Comparison of ENCODE assay signal across 8 cellular contexts in the genomic region with DNA sequence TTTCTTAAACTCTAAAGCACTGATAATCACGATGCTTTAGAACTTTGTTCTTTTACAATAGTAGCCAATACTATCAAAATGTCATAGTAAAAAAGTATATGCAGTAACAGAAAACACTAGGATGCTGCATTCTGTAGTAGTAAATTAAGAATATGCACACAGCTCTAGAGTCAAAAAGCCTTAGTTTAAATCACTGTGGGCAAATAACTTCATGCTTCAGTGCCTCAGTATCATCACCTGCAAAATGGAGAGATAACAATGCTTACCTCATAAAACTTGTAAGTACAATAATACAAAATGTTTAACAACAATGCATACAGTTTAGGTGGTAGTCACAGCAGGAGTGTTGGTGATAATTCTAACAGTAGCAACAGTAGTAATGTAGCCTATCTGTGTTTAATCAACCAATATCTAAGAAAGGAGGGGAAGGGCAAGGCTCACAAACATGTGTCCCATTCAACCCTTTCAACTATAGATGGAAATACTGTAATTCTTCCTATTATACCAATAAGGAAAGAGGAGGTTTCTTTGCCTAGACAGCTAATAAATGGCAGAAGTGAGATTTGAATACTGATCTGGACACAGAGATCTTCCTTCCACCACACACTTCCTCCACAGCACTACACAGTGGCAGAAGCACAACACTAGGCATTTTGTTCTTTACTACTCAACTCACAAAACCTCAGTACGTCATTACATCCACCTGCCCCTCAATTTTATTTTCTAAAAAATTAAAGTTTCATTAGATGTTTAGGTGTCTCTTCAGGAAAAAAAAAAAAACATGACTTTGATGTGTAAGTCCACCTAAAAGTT. TPM values are rescaled to one million over a fixed set of nuclear protein-coding genes. Genes with fewer than 3 reads are reported as not detected.
DNase-seq lines count a peak whose midpoint lies in the region; ATAC-seq and TF ChIP-seq lines count a peak whose summit lies in the region.

No MANE protein-coding gene starts in this region.

- no peaks in the 10 kb centered on the region for H3K27me3 ChIP-seq in CD4-positive, alpha-beta T cell (ENCODE audit: control insufficient read depth, insufficient read depth, low read length)

- no peak overlapping the region for H3K4me3 Mint-ChIP-seq in CD4-positive, alpha-beta T cell
- H3K4me3 Mint-ChIP-seq in activated T-helper 1 cell treated with anti-CD3 and anti-CD28 coated beads, Interleukin-12 subunit alpha, Interleukin-12 subunit beta, Interleukin-2, Interleukin-4 antibody, amounts not matched to agents 30 ng/mL and 10 ng/mL and 1 ng/mL, durations not matched to agents 14 hours and 24 hours and 36 hours: peak overlapping the region; percentile 37

- CTCF ChIA-PET in CD4-positive, alpha-beta T cell (lab: Charles Lee): interaction anchor here (0.7 to 2.3 kb wide), 3 partner anchors 9 to 16 kb away, joined by 3 to 9 read pairs (median 5); no protein-coding TSS in a partner anchor

- POLR2A ChIA-PET in CD4-positive, alpha-beta T cell (lab: Charles Lee): no interaction called here

- no peaks in the 10 kb centered on the region for H3K9me3 Mint-ChIP-seq in CD4-positive, alpha-beta T cell
- H3K9me3 Mint-ChIP-seq in activated T-helper 1 cell treated with anti-CD3 and anti-CD28 coated beads, Interleukin-12 subunit alpha, Interleukin-12 subunit beta, Interleukin-2, Interleukin-4 antibody, amounts not matched to agents 30 ng/mL and 10 ng/mL and 1 ng/mL, durations not matched to agents 14 hours and 24 hours and 36 hours: no peaks in the 10 kb centered on the region

- no peak for ATAC-seq in CD4-positive, alpha-beta T cell (ENCODE audit: poor library complexity)
- ATAC-seq in GM19397 (IDR thresholded peaks at IDR 0.05; ENCODE audit: unreplicated experiment) (peak; percentile 33), HG03280 (IDR thresholded peaks at IDR 0.05; ENCODE audit: unreplicated experiment) (peak; percentile 34), HG02763 (IDR thresholded peaks at IDR 0.05; ENCODE audit: unreplicated experiment) (no peak)

- peaks cover 48% of the 10 kb centered on the region for H3K4me1 Mint-ChIP-seq in CD4-positive, alpha-beta T cell (ENCODE audit: low read depth)
- peaks cover 17% of the 10 kb centered on the region for H3K4me1 Mint-ChIP-seq in activated T-helper 1 cell treated with anti-CD3 and anti-CD28 coated beads, Interleukin-12 subunit alpha, Interleukin-12 subunit beta, Interleukin-2, Interleukin-4 antibody, amounts not matched to agents 30 ng/mL and 10 ng/mL and 1 ng/mL, durations not matched to agents 14 hours and 24 hours and 36 hours (ENCODE audit: low read depth)

- H3K27me3 Mint-ChIP-seq in CD4-positive, alpha-beta T cell: no peaks in the 10 kb centered on the region
- H3K27me3 Mint-ChIP-seq in activated T-helper 1 cell treated with anti-CD3 and anti-CD28 coated beads, Interleukin-12 subunit alpha, Interleukin-12 subunit beta, Interleukin-2, Interleukin-4 antibody, amounts not matched to agents 30 ng/mL and 10 ng/mL and 1 ng/mL, durations not matched to agents 14 hours and 24 hours and 36 hours (ENCODE audit: insufficient read depth): no peaks in the 10 kb centered on the region

- H3K9me3 ChIP-seq in CD4-positive, alpha-beta T cell (ENCODE audit: control insufficient read depth, low read length): no peaks in the 10 kb centered on the region

- no peak for DNase-seq in CD4-positive, alpha-beta T cell
- no peak for DNase-seq in activated T-helper 1 cell treated with anti-CD3 and anti-CD28 coated beads, Interleukin-12 subunit alpha, Interleukin-12 subunit beta, Interleukin-2, Interleukin-4 antibody, amounts not matched to agents 30 ng/mL and 10 ng/mL and 1 ng/mL, durations not matched to agents 14 hours and 24 hours and 36 hours (ENCODE audit: low spot score)
- DNase-seq in cerebellum (ENCODE audit: low spot score) (no peak), SKM-1 treated with dmso at 0.1 percent for 144 hours (lab: John Stamatoyannopoulos, UW; ENCODE audit: unreplicated experiment) (no peak), NCI-H345 treated with DMSO at 0.1 percent for 48 hours (lab: John Stamatoyannopoulos, UW; ENCODE audit: unreplicated experiment) (no peak)

- H3K36me3 Mint-ChIP-seq in CD4-positive, alpha-beta T cell (ENCODE audit: low read depth): peaks cover 62% of the 10 kb centered on the region
- peaks cover 36% of the 10 kb centered on the region for H3K36me3 Mint-ChIP-seq in activated T-helper 1 cell treated with anti-CD3 and anti-CD28 coated beads, Interleukin-12 subunit alpha, Interleukin-12 subunit beta, Interleukin-2, Interleukin-4 antibody, amounts not matched to agents 30 ng/mL and 10 ng/mL and 1 ng/mL, durations not matched to agents 14 hours and 24 hours and 36 hours (ENCODE audit: low read depth)

- TF ChIP-seq CTCF in CD4-positive, alpha-beta T cell (IDR thresholded peaks at IDR 0.05): no peak

- no peak overlapping the region for H3K27ac Mint-ChIP-seq in CD4-positive, alpha-beta T cell
- no peak overlapping the region for H3K27ac Mint-ChIP-seq in activated T-helper 1 cell treated with anti-CD3 and anti-CD28 coated beads, Interleukin-12 subunit alpha, Interleukin-12 subunit beta, Interleukin-2, Interleukin-4 antibody, amounts not matched to agents 30 ng/mL and 10 ng/mL and 1 ng/mL, durations not matched to agents 14 hours and 24 hours and 36 hours

- intact Hi-C loops in CD4-positive, alpha-beta T cell (cut with DNase I, micrococcal nuclease): loop anchor here in 1 of 2 experiments (10.0 kb wide), 1 partner anchor 1707 kb away; a partner anchor contains a TSS
- intact Hi-C loops in activated T-helper 1 cell treated with anti-CD3 and anti-CD28 coated beads, Interleukin-12 subunit alpha, Interleukin-12 subunit beta, Interleukin-2, Interleukin-4 antibody, amounts not matched to agents 30 ng/mL and 10 ng/mL and 1 ng/mL, durations not matched to agents 14 hours and 24 hours and 36 hours (cut with micrococcal nuclease): loop anchor here (10.0 kb wide), 1 partner anchor 933 kb away; no protein-coding TSS in a partner anchor

- H3K27ac ChIP-seq in CD4-positive, alpha-beta T cell (ENCODE audit: low read depth, low read length): peak overlapping the region; percentile 10

RNA-seq across cellular contexts. Expression of a gene that starts 4.6 kb away (rescaled TPM):
- 10 to 100 TPM; 67.3 to 68.0 TPM for total RNA-seq in CD4-positive, alpha-beta T cell
- total RNA-seq in activated T-helper 1 cell treated with anti-CD3 and anti-CD28 coated beads, Interleukin-12 subunit alpha, Interleukin-12 subunit beta, Interleukin-2, Interleukin-4 antibody, amounts not matched to agents 30 ng/mL and 10 ng/mL and 1 ng/mL, durations not matched to agents 14 hours and 24 hours and 36 hours: 99.3 and 107 TPM in 2 replicates
- 71.5 TPM for total RNA-seq in cerebellum

Comparison
In these comparisons a context has a peak if more than half of its experiments do, and no peak if none do; other contexts are left out.
1. ATAC-seq: peak in GM19397 (single experiment) and HG03280 (single experiment); none in CD4-positive, alpha-beta T cell (single experiment) and HG02763 (single experiment).